8 cellular contexts compared by ENCODE assay signal in the genomic region with DNA sequence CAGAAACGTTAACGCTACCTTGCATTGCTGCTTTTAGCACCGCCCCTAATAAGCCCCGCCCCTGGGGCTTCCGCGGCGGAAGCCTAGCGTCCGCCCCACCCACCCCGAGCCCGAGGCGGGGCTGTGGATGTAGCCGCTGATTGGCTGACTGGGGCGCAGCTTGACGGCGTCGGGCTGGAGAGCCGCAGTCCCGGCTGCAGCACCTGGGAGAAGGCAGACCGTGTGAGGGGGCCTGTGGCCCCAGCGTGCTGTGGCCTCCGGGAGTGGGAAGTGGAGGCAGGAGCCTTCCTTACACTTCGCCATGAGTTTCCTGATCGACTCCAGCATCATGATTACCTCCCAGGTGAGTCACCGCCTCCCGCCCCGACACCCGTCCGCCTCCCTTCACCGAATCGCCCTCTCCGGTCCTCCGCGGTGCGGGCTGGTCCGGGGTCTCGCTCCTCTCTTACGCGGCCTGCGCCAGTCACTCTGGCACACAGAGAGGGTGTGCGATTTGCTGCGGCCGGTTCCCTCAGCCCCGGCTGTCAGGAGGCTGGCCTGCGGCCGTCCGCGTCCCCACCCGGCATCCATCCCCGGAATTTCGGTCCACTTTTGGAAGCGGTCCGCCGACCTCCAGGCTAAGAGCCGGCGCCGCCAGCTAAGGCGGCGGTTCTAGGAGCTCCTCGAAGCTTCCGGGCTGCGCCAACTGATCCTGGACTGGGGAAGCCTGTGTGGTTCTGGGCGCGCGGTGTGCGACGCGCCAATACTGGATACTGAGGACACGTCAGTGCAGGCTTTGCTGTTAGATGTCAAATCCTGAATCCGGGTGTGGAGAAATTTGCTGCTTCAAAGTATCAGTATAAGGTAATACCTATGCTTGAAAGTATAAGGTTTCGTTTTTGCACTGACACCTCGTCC. TPM values are rescaled to one million over a fixed set of nuclear protein-coding genes. Genes with fewer than 3 reads are reported as not detected.
DNase-seq lines count a peak whose midpoint lies in the region; ATAC-seq lines count a peak whose summit lies in the region.
"Not testable (repeated sequence)": the region's sequence is repeated elsewhere in the genome, so short reads cannot be mapped to it uniquely, and the experiment has no call there.

A gene (plus strand): TSS at position 185 of the 897 bp plus-strand sequence. CDS start 117 bp downstream, at position 302.

- not testable (repeated sequence) for H3K9me3 Mint-ChIP-seq in activated CD4-positive, alpha-beta T cell treated with anti-CD3 and anti-CD28 coated beads for 36 hours (ENCODE audit: low read depth)

- peak within 1 kb of the TSS; percentile 19 for H3K27ac ChIP-seq in cingulate gyrus (ENCODE audit: low read depth, low read length)

- peak within 1 kb of the TSS; percentile 78 for H3K4me3 Mint-ChIP-seq in activated CD4-positive, alpha-beta T cell treated with anti-CD3 and anti-CD28 coated beads for 36 hours

- peak; percentile 95 for ATAC-seq in HG03442 (IDR thresholded peaks at IDR 0.05; ENCODE audit: unreplicated experiment)
- peak; percentile 98 for ATAC-seq in activated CD4-positive, alpha-beta T cell treated with anti-CD3 and anti-CD28 coated beads for 36 hours

- peak; percentile 93 for DNase-seq in Ammon's horn (ENCODE audit: low spot score)
- DNase-seq in GM19238 (ENCODE audit: insufficient read length, low spot score): peak; percentile 56
- peak; percentile 49 for DNase-seq in NCI-H510A treated with DMSO at 0.1 percent for 48 hours (lab: John Stamatoyannopoulos, UW)
- peak; percentile 97 for DNase-seq in activated CD4-positive, alpha-beta T cell treated with anti-CD3 and anti-CD28 coated beads for 36 hours
- peak; percentile 92 for DNase-seq in kidney tubule cell (ENCODE audit: low spot score)
- peak; percentile 73 to 89 for DNase-seq in stimulated activated CD4-positive, alpha-beta T cell treated with anti-CD3 and anti-CD28 coated beads, Interleukin-1b, Interleukin-23, amount 100 ng/mL, for 1 hour (ENCODE audit: low read depth in 2 of 2)

- POLR2A ChIA-PET in activated CD4-positive, alpha-beta T cell treated with anti-CD3 and anti-CD28 coated beads for 36 hours (lab: Charles Lee): not testable (repeated sequence)

- intact Hi-C loops in activated CD4-positive, alpha-beta T cell treated with anti-CD3 and anti-CD28 coated beads for 36 hours (cut with DNase I, micrococcal nuclease): not testable (repeated sequence)

- not testable (repeated sequence) for H3K27me3 Mint-ChIP-seq in activated CD4-positive, alpha-beta T cell treated with anti-CD3 and anti-CD28 coated beads for 36 hours

- peaks cover 38% of the 10 kb centered on the region for H3K4me1 Mint-ChIP-seq in activated CD4-positive, alpha-beta T cell treated with anti-CD3 and anti-CD28 coated beads for 36 hours

- peak within 1 kb of the TSS; percentile 47 for H3K27ac Mint-ChIP-seq in activated CD4-positive, alpha-beta T cell treated with anti-CD3 and anti-CD28 coated beads for 36 hours

- H3K36me3 Mint-ChIP-seq in activated CD4-positive, alpha-beta T cell treated with anti-CD3 and anti-CD28 coated beads for 36 hours (ENCODE audit: low read depth): not testable (repeated sequence)

- CTCF ChIA-PET in activated CD4-positive, alpha-beta T cell treated with anti-CD3 and anti-CD28 coated beads for 36 hours (lab: Charles Lee): not testable (repeated sequence)

RNA-seq across cellular contexts. Expression of the gene that starts here (rescaled TPM):
- 10 to 100 TPM; 13.2 to 21.1 TPM for total RNA-seq in activated CD4-positive, alpha-beta T cell treated with anti-CD3 and anti-CD28 coated beads for 36 hours

Comparison
In these comparisons a context has a peak if more than half of its experiments do, and no peak if none do; other contexts are left out.
1. Peak in every context shown above with its lines: DNase-seq, ATAC-seq and H3K27ac ChIP-seq.